30 cellular contexts compared by ENCODE assay signal in genomic region chr16:56362057-56362655, GRCh38.
DNase-seq lines count a peak whose midpoint lies in the region; ATAC-seq, FAIRE-seq and TF ChIP-seq lines count a peak whose summit lies in the region.
"Had no signal": no experiment of that assay in that cellular context is flagged by ENCODE, and none has a peak within 500 bp of the region (broad histone marks: within the 10 kb centered on the region; RNA-seq: fewer than 3 reads in every experiment).

No MANE protein-coding gene starts in this region.

- H3K4me3 ChIP-seq in PC-3 (ENCODE audit: low read length) (no peak overlapping the region), kidney (ENCODE audit: low read length in 2 of 2) (no peak overlapping the region), foreskin fibroblast (ENCODE audit: low read depth in 1 of 2, low read length in 2 of 2) (no peak overlapping the region)
- H3K4me3 ChIP-seq: BLaER1, esophagus squamous epithelium, gastrocnemius medialis, mucosa of descending colon, prostate gland, SK-N-MC, testis, vagina had no signal

- H2AFZ ChIP-seq in PC-3 (ENCODE audit: low read length) = no peak overlapping the region

- no peak overlapping the region for H3K27ac ChIP-seq in PC-3 (ENCODE audit: low read length)
- H3K27ac ChIP-seq in kidney (ENCODE audit: low read depth in 2 of 2, low read length in 2 of 2) = no peak overlapping the region
- H3K27ac ChIP-seq: BLaER1, esophagus squamous epithelium, gastrocnemius medialis, prostate gland, SK-N-MC, testis, vagina, VCaP had no signal

- H3K9me2 ChIP-seq in PC-3 (replicated peaks; ENCODE audit: low read length) = no peaks in the 10 kb centered on the region

- intact Hi-C loops in PC-3 (cut with micrococcal nuclease) = no loop called here
- intact Hi-C loops in kidney (cut with DNase I) = no loop called here

- no peak overlapping the region for H3K4me2 ChIP-seq in PC-3 (ENCODE audit: low read length)
- H3K4me2 ChIP-seq: BLaER1 had no signal

- H3K27ac Mint-ChIP-seq in activated naive CD4-positive, alpha-beta T cell treated with anti-CD3 and anti-CD28 coated beads, Interleukin-2, amount 50 U/mL, for 24 hours = peak overlapping the region; percentile 62
- no peak overlapping the region for H3K27ac Mint-ChIP-seq in activated naive CD4-positive, alpha-beta T cell treated with anti-CD3 and anti-CD28 coated beads, Interleukin-2, amount 10 ng/mL, durations not matched to agents 7 days and 5 days
- peak overlapping the region; percentile 24 for H3K27ac Mint-ChIP-seq in stimulated activated effector memory CD8-positive, alpha-beta T cell treated with anti-CD3 and anti-CD28 coated beads, Interleukin-12 subunit alpha, Interleukin-12 subunit beta, amount 100 ng/mL, for 72 hours
- peak overlapping the region in 2 of 6 donors; percentile 39 to 50 for H3K27ac Mint-ChIP-seq in immature natural killer cell
- H3K27ac Mint-ChIP-seq: endodermal cell; T-helper 1 cell treated with Interleukin-12 subunit alpha and Interleukin-12 subunit beta and Interleukin-4 antibody, amounts not matched to agents 30 μg/mL and 1 μg/mL, for 36 hours had no signal

- H3K4me1 Mint-ChIP-seq in activated naive CD4-positive, alpha-beta T cell treated with anti-CD3 and anti-CD28 coated beads, Interleukin-2, amount 50 U/mL, for 24 hours = peaks cover 24% of the 10 kb centered on the region
- peaks cover 25% of the 10 kb centered on the region for H3K4me1 Mint-ChIP-seq in activated naive CD4-positive, alpha-beta T cell treated with anti-CD3 and anti-CD28 coated beads, Interleukin-2, amount 10 ng/mL, durations not matched to agents 7 days and 5 days
- peaks cover 20% of the 10 kb centered on the region for H3K4me1 Mint-ChIP-seq in stimulated activated effector memory CD8-positive, alpha-beta T cell treated with anti-CD3 and anti-CD28 coated beads, Interleukin-12 subunit alpha, Interleukin-12 subunit beta, amount 100 ng/mL, for 72 hours
- peaks cover 6 to 12% of the 10 kb centered on the region in 2 donors for H3K4me1 Mint-ChIP-seq in immature natural killer cell

- ATAC-seq in PC-3 = no peak
- no peak for ATAC-seq in stimulated activated effector memory CD8-positive, alpha-beta T cell treated with anti-CD3 and anti-CD28 coated beads, Interleukin-12 subunit alpha, Interleukin-12 subunit beta, amount 100 ng/mL, for 72 hours
- ATAC-seq: gastrocnemius medialis, mucosa of descending colon had no signal

- H3K36me3 Mint-ChIP-seq in activated naive CD4-positive, alpha-beta T cell treated with anti-CD3 and anti-CD28 coated beads, Interleukin-2, amount 50 U/mL, for 24 hours = peaks cover 1% of the 10 kb centered on the region
- peaks cover 13% of the 10 kb centered on the region for H3K36me3 Mint-ChIP-seq in activated naive CD4-positive, alpha-beta T cell treated with anti-CD3 and anti-CD28 coated beads, Interleukin-2, amount 10 ng/mL, durations not matched to agents 7 days and 5 days
- peaks cover 46% of the 10 kb centered on the region for H3K36me3 Mint-ChIP-seq in stimulated activated effector memory CD8-positive, alpha-beta T cell treated with anti-CD3 and anti-CD28 coated beads, Interleukin-12 subunit alpha, Interleukin-12 subunit beta, amount 100 ng/mL, for 72 hours
- peaks cover 7 to 21% (median 8%) of the 10 kb centered on the region in 3 donors for H3K36me3 Mint-ChIP-seq in immature natural killer cell

- H3K9me3 ChIP-seq in PC-3 (ENCODE audit: low read length) (no peaks in the 10 kb centered on the region), kidney (ENCODE audit: control insufficient read depth in 1 of 2, low read length in 2 of 2) (no peaks in the 10 kb centered on the region)
- H3K9me3 ChIP-seq: BLaER1, esophagus squamous epithelium, gastrocnemius medialis, mucosa of descending colon, prostate gland, testis, vagina had no signal

- POLR2A ChIA-PET in PC-3 (lab: Charles Lee; ENCODE audit: unreplicated experiment) = no interaction called here

- no peak overlapping the region for H3K4me3 Mint-ChIP-seq in activated naive CD4-positive, alpha-beta T cell treated with anti-CD3 and anti-CD28 coated beads, Interleukin-2, amount 50 U/mL, for 24 hours
- no peak overlapping the region for H3K4me3 Mint-ChIP-seq in activated naive CD4-positive, alpha-beta T cell treated with anti-CD3 and anti-CD28 coated beads, Interleukin-2, amount 10 ng/mL, durations not matched to agents 7 days and 5 days
- H3K4me3 Mint-ChIP-seq in stimulated activated effector memory CD8-positive, alpha-beta T cell treated with anti-CD3 and anti-CD28 coated beads, Interleukin-12 subunit alpha, Interleukin-12 subunit beta, amount 100 ng/mL, for 72 hours = no peak overlapping the region
- H3K4me3 Mint-ChIP-seq in immature natural killer cell = no peak overlapping the region
- H3K4me3 Mint-ChIP-seq: endodermal cell; T-helper 1 cell treated with Interleukin-12 subunit alpha and Interleukin-12 subunit beta and Interleukin-4 antibody, amounts not matched to agents 30 μg/mL and 1 μg/mL, for 36 hours had no signal

- DNase-seq in activated naive CD4-positive, alpha-beta T cell treated with anti-CD3 and anti-CD28 coated beads, Interleukin-2, amount 10 ng/mL, durations not matched to agents 7 days and 5 days = no peak
- DNase-seq in PC-3 (no peak), kidney (peak; percentile 51), foreskin fibroblast (no peak), immature natural killer cell (no peak)
- DNase-seq in stimulated activated effector memory CD8-positive, alpha-beta T cell treated with anti-CD3 and anti-CD28 coated beads, Interleukin-12 subunit alpha, Interleukin-12 subunit beta, amount 100 ng/mL, for 72 hours (ENCODE audit: low spot score in 2 of 2) = no peak
- DNase-seq in activated CD4-positive, alpha-beta T cell treated with anti-CD3 and anti-CD28 coated beads for 48 hours = no peak
- DNase-seq: activated CD4-positive, alpha-beta T cell treated with anti-CD3 and anti-CD28 coated beads, Interleukin-2, amount 50 U/mL, for 1 hour; activated naive CD4-positive, alpha-beta T cell; cortex of kidney; EL; endodermal cell; esophagus squamous epithelium; hypothalamus; MM.1S; NCI-H1436; NCI-H446; NCI-H82; stimulated activated CD4-positive, alpha-beta T cell treated with anti-CD3 and anti-CD28 coated beads, Interleukin-1b, Interleukin-23, amount 100 ng/mL, for 48 hours; testis had no signal

- no peak for FAIRE-seq in kidney (lab: Jason Lieb, UNC)
- FAIRE-seq: GM19239 had no signal

- CTCF ChIA-PET in activated naive CD4-positive, alpha-beta T cell treated with anti-CD3 and anti-CD28 coated beads, Interleukin-2, amount 10 ng/mL, durations not matched to agents 7 days and 5 days (lab: Charles Lee) = interaction anchor here (1.2 kb wide), 1 partner anchor 10 kb away, joined by 3 read pairs; no protein-coding TSS in a partner anchor
- CTCF ChIA-PET in PC-3 (lab: Charles Lee) = no interaction called here

- H3K9me3 Mint-ChIP-seq in activated naive CD4-positive, alpha-beta T cell treated with anti-CD3 and anti-CD28 coated beads, Interleukin-2, amount 50 U/mL, for 24 hours = no peaks in the 10 kb centered on the region
- no peaks in the 10 kb centered on the region for H3K9me3 Mint-ChIP-seq in activated naive CD4-positive, alpha-beta T cell treated with anti-CD3 and anti-CD28 coated beads, Interleukin-2, amount 10 ng/mL, durations not matched to agents 7 days and 5 days
- no peaks in the 10 kb centered on the region for H3K9me3 Mint-ChIP-seq in stimulated activated effector memory CD8-positive, alpha-beta T cell treated with anti-CD3 and anti-CD28 coated beads, Interleukin-12 subunit alpha, Interleukin-12 subunit beta, amount 100 ng/mL, for 72 hours
- no peaks in the 10 kb centered on the region for H3K9me3 Mint-ChIP-seq in immature natural killer cell
- H3K9me3 Mint-ChIP-seq: endodermal cell; T-helper 1 cell treated with Interleukin-12 subunit alpha and Interleukin-12 subunit beta and Interleukin-4 antibody, amounts not matched to agents 30 μg/mL and 1 μg/mL, for 36 hours had no signal

- H3K36me3 ChIP-seq in PC-3 (ENCODE audit: low read depth, low read length) = no peaks in the 10 kb centered on the region
- H3K36me3 ChIP-seq in kidney (ENCODE audit: control insufficient read depth in 1 of 2, insufficient read depth in 2 of 2, low read length in 2 of 2) = peaks cover 14 to 24% of the 10 kb centered on the region in 2 donors

- 0 out of 2 replicates have a peak, but pooled peaks cover 4% of the 10 kb centered on the region for H3K4me1 ChIP-seq in PC-3 (ENCODE audit: insufficient read depth, low read length)
- H3K4me1 ChIP-seq in kidney (ENCODE audit: control insufficient read depth in 1 of 2, insufficient read depth in 1 of 2, low read depth in 1 of 2, low read length in 2 of 2) = peaks cover 24 to 27% of the 10 kb centered on the region in 2 donors
- H3K4me1 ChIP-seq: prostate gland, testis had no signal

- no peaks in the 10 kb centered on the region for H4K20me1 ChIP-seq in PC-3 (ENCODE audit: low read length)
- H4K20me1 ChIP-seq: BLaER1 had no signal

- H3K9ac ChIP-seq in PC-3 (ENCODE audit: low read length) = no peak overlapping the region
- H3K9ac ChIP-seq in kidney (ENCODE audit: low read length in 2 of 2) = no peak overlapping the region
- H3K9ac ChIP-seq: BLaER1 had no signal

- no peak for TF ChIP-seq CTCF in PC-3 (conservative IDR thresholded peaks at IDR 0.05; ENCODE audit: low read depth, low read length)
- no peak for TF ChIP-seq CTCF in kidney (IDR thresholded peaks at IDR 0.05; ENCODE audit: borderline replicate concordance, extremely low read depth, insufficient read depth)
- TF ChIP-seq CTCF in foreskin fibroblast (IDR thresholded peaks at IDR 0.05; ENCODE audit: low read depth, low read length) = no peak

- no peaks in the 10 kb centered on the region for H3K27me3 Mint-ChIP-seq in activated naive CD4-positive, alpha-beta T cell treated with anti-CD3 and anti-CD28 coated beads, Interleukin-2, amount 50 U/mL, for 24 hours
- H3K27me3 Mint-ChIP-seq in activated naive CD4-positive, alpha-beta T cell treated with anti-CD3 and anti-CD28 coated beads, Interleukin-2, amount 10 ng/mL, durations not matched to agents 7 days and 5 days = no peaks in the 10 kb centered on the region
- H3K27me3 Mint-ChIP-seq in immature natural killer cell (ENCODE audit: low read depth in 3 of 3) = peaks cover 2 to 3% (median 2%) of the 10 kb centered on the region in 3 donors

- H3K79me2 ChIP-seq in PC-3 (ENCODE audit: low read length) = no peaks in the 10 kb centered on the region

- H3F3A ChIP-seq in PC-3 (ENCODE audit: low read length, unreplicated experiment) = no peaks in the 10 kb centered on the region

- BruUV-seq in PC-3 (replicated peaks; lab: Mats Ljungman, UMichigan) = TSS peak; percentile 43

- H3K27me3 ChIP-seq in PC-3 (ENCODE audit: low read length) = no peaks in the 10 kb centered on the region
- H3K27me3 ChIP-seq: BLaER1, esophagus squamous epithelium, gastrocnemius medialis, testis, vagina had no signal
